Comparison of ENCODE assay signal across 8 cellular contexts in genomic region chr13:28494861-28495585, GRCh38. TPM values are rescaled to one million over a fixed set of nuclear protein-coding genes. Genes with fewer than 3 reads are reported as not detected.
DNase-seq lines count a peak whose midpoint lies in the region; ATAC-seq, FAIRE-seq and TF ChIP-seq lines count a peak whose summit lies in the region.

FLT1 (minus strand) TSS chr13:28495128; CDS start chr13:28494843, 285 bp downstream.

- peak; percentile 61 for ATAC-seq in stimulated activated naive CD8-positive, alpha-beta T cell treated with anti-CD3 and anti-CD28 coated beads, Interleukin-15, amount 100 ng/mL, for 72 hours

- no peak; a peak in 1 of 4 replicates for TF ChIP-seq CTCF in H1 (IDR thresholded peaks at IDR 0.05; ENCODE audit: control extremely low read depth in 1 of 3, insufficient read depth in 1 of 3, low read depth in 1 of 3, low read length in 3 of 3)

- no peak within 1 kb of the TSS; the same call in 1 of the 2 replicates for H3K27ac ChIP-seq in H1 (ENCODE audit: low read depth, low read length)
- H3K27ac ChIP-seq in mesodermal cell (ENCODE audit: low read depth, low read length, severe bottlenecking): peak within 1 kb of the TSS; percentile 60

- peak within 1 kb of the TSS; percentile 58; the same call in 1 of the 2 replicates for H4K8ac ChIP-seq in H1 (ENCODE audit: extremely low read depth, insufficient read depth, low read length)

- H3K27me3 Mint-ChIP-seq in T-helper 1 cell treated with Interleukin-12 subunit alpha and Interleukin-12 subunit beta and Interleukin-4 antibody, amounts not matched to agents 30 μg/mL and 1 μg/mL, for 36 hours (ENCODE audit: low read depth): peaks cover 55% of the 10 kb centered on the region
- H3K27me3 Mint-ChIP-seq in stimulated activated naive CD8-positive, alpha-beta T cell treated with anti-CD3 and anti-CD28 coated beads, Interleukin-15, amount 100 ng/mL, for 72 hours: peaks cover 47% of the 10 kb centered on the region

- peak in 1 of 2 experiments; percentile 20; a peak in 1 of 4 replicates for TF ChIP-seq RAD21 in H1 (IDR thresholded peaks at IDR 0.05 in 1 of 2, conservative IDR thresholded peaks at IDR 0.05 in 1 of 2; ENCODE audit: low read depth in 2 of 2, low read length in 2 of 2)

- H3K4me3 Mint-ChIP-seq in T-helper 1 cell treated with Interleukin-12 subunit alpha and Interleukin-12 subunit beta and Interleukin-4 antibody, amounts not matched to agents 30 μg/mL and 1 μg/mL, for 36 hours: peak within 1 kb of the TSS; percentile 72
- H3K4me3 Mint-ChIP-seq in stimulated activated naive CD8-positive, alpha-beta T cell treated with anti-CD3 and anti-CD28 coated beads, Interleukin-15, amount 100 ng/mL, for 72 hours: peak within 1 kb of the TSS; percentile 78 to 85

- H3K4me3 ChIP-seq in H1 (ENCODE audit: extremely low read depth in 1 of 4, insufficient read depth in 2 of 4, low read depth in 3 of 4, low read length in 4 of 4) (peak within 1 kb of the TSS; percentile 65 to 94 (median 74)), mesodermal cell (ENCODE audit: extremely low read depth, insufficient read depth, low read length, poor library complexity, severe bottlenecking) (peak within 1 kb of the TSS; percentile 96)

- H3K9ac ChIP-seq in H1 (replicated peaks in 1 of 4; ENCODE audit: extremely low read depth in 1 of 4, low read depth in 3 of 4, low read length in 3 of 4): peak within 1 kb of the TSS; percentile 19 to 89 (median 44); a peak in 6 of 7 replicates

- no peaks in the 10 kb centered on the region for H3K9me3 ChIP-seq in H1 (ENCODE audit: insufficient read depth in 2 of 2, low read depth in 1 of 2, low read length in 1 of 2)
- no peaks in the 10 kb centered on the region for H3K9me3 ChIP-seq in mesodermal cell (ENCODE audit: control insufficient read depth, low read length)

- peaks cover 3% of the 10 kb centered on the region for H3K36me3 Mint-ChIP-seq in T-helper 1 cell treated with Interleukin-12 subunit alpha and Interleukin-12 subunit beta and Interleukin-4 antibody, amounts not matched to agents 30 μg/mL and 1 μg/mL, for 36 hours (ENCODE audit: low read depth)

- POLR2A ChIA-PET in H1 (lab: Charles Lee; ENCODE audit: partially characterized antibody): interaction anchor here (0.6 to 2.1 kb wide), 15 partner anchors 8 to 1042 kb away, joined by 3 to 7 read pairs (median 3); partner anchors contain the start of gene POMP

- 3% methylated on average over 23 of the region's 84 CpGs; no CpG with 5 or more reads in 1 of the 2 experiments for WGBS in H1 (ENCODE audit: extremely low coverage in 1 of 2, insufficient coverage in 1 of 2, insufficient read length in 1 of 2, insufficient replicate concordance in 2 of 2, low coverage in 1 of 2, low lambda C conversion rate in 2 of 2, missing lambda C conversion rate in 1 of 2), 2 experiments
- WGBS in mesodermal cell (ENCODE audit: insufficient coverage in 2 of 2), 2 experiments: 0% methylated on average over 45 to 74 of the region's 84 CpGs

- H3K4me2 ChIP-seq in H1 (ENCODE audit: insufficient read depth in 1 of 2, low read depth in 2 of 2, low read length in 2 of 2): peak within 1 kb of the TSS; percentile 88 to 91

- DNase-seq in NCI-H345 (lab: John Stamatoyannopoulos, UW) (peak; percentile 14), NCI-H345 treated with DMSO at 0.1 percent for 48 hours (lab: John Stamatoyannopoulos, UW; ENCODE audit: unreplicated experiment) (no peak), H1 (ENCODE audit: low read depth in 1 of 2, low spot score in 2 of 2) (peak; percentile 39 to 87), NCI-H2081 (lab: John Stamatoyannopoulos, UW) (no peak), ACHN (no peak)
- DNase-seq in stimulated activated naive CD8-positive, alpha-beta T cell treated with anti-CD3 and anti-CD28 coated beads, Interleukin-15, amount 100 ng/mL, for 72 hours: peak; percentile 44 to 49

- peaks cover 0 to 15% (median 11%) of the 10 kb centered on the region in 4 experiments; a peak in 5 of 7 replicates for H3K27me3 ChIP-seq in H1 (replicated peaks in 1 of 4; ENCODE audit: control insufficient read depth in 3 of 4, extremely low read depth in 1 of 4, insufficient read depth in 3 of 4, low read length in 3 of 4)

- peaks cover 14% of the 10 kb centered on the region for H3K23me2 ChIP-seq in H1 (ENCODE audit: low read depth, low read length)

- no peak within 1 kb of the TSS for H2BK15ac ChIP-seq in H1 (ENCODE audit: low read length)

- no peak within 1 kb of the TSS for H3K14ac ChIP-seq in H1 (ENCODE audit: insufficient read length)

- no peak within 1 kb of the TSS for H3K4ac ChIP-seq in H1 (replicated peaks; ENCODE audit: insufficient read length, low read depth, low read length)

- H4K20me1 ChIP-seq in H1 (replicated peaks in 1 of 2; ENCODE audit: control insufficient read depth in 1 of 2, insufficient read depth in 2 of 2, low read length in 2 of 2): peaks cover 6 to 15% of the 10 kb centered on the region in 2 experiments

- H3K4me1 Mint-ChIP-seq in T-helper 1 cell treated with Interleukin-12 subunit alpha and Interleukin-12 subunit beta and Interleukin-4 antibody, amounts not matched to agents 30 μg/mL and 1 μg/mL, for 36 hours (ENCODE audit: low read depth): peaks cover 20% of the 10 kb centered on the region
- peaks cover 24% of the 10 kb centered on the region for H3K4me1 Mint-ChIP-seq in stimulated activated naive CD8-positive, alpha-beta T cell treated with anti-CD3 and anti-CD28 coated beads, Interleukin-15, amount 100 ng/mL, for 72 hours

- CTCF ChIA-PET in H1 (lab: Charles Lee; ENCODE audit: partially characterized antibody): interaction anchor here (0.8 to 1.4 kb wide), 4 partner anchors 10 to 170 kb away, joined by 3 to 4 read pairs (median 3); no protein-coding TSS in a partner anchor

- H2AK5ac ChIP-seq in H1 (ENCODE audit: low read depth, low read length): no peak within 1 kb of the TSS

- TF ChIP-seq EP300 in H1 (IDR thresholded peaks at IDR 0.05; ENCODE audit: borderline replicate concordance in 1 of 2, low read depth in 2 of 2, low read length in 2 of 2): no peak

- peak within 1 kb of the TSS; percentile 29 for H3K18ac ChIP-seq in H1 (ENCODE audit: extremely low read depth, low read length)

- FAIRE-seq in H1 (lab: Jason Lieb, UNC): no peak

- no peak within 1 kb of the TSS for H3K23ac ChIP-seq in H1 (ENCODE audit: insufficient read length)

- H4K91ac ChIP-seq in H1 (replicated peaks; ENCODE audit: insufficient read length, low read length): no peak within 1 kb of the TSS

- H2BK5ac ChIP-seq in H1 (ENCODE audit: low read depth, low read length): peak within 1 kb of the TSS; percentile 38; the same call in 1 of the 2 replicates

- H3K79me2 ChIP-seq in H1 (ENCODE audit: control insufficient read depth in 1 of 2, insufficient read depth in 2 of 2, low read length in 2 of 2): peaks cover 21 to 55% of the 10 kb centered on the region in 2 experiments

- H3K56ac ChIP-seq in H1 (replicated peaks; ENCODE audit: insufficient read length, low read depth, low read length): no peak within 1 kb of the TSS

- no peak within 1 kb of the TSS for H4K5ac ChIP-seq in H1 (ENCODE audit: insufficient read length, low read depth, low read length)

- H3K36me3 ChIP-seq in H1 (ENCODE audit: control insufficient read depth in 2 of 4, insufficient read depth in 4 of 4, low read length in 3 of 4): peaks cover 0 to 2% (median 0%) of the 10 kb centered on the region in 4 experiments; a peak in 1 of 8 replicates
- H3K36me3 ChIP-seq in mesodermal cell (ENCODE audit: control insufficient read depth, insufficient read depth, low read length): peaks cover 17% of the 10 kb centered on the region

- peaks cover 7 to 12% (median 12%) of the 10 kb centered on the region in 4 experiments; a peak in 6 of 7 replicates for H3K4me1 ChIP-seq in H1 (replicated peaks in 1 of 4; ENCODE audit: control insufficient read depth in 3 of 4, insufficient read depth in 4 of 4, low read length in 3 of 4)
- H3K4me1 ChIP-seq in mesodermal cell (ENCODE audit: control insufficient read depth, insufficient read depth, low read length, poor library complexity, severe bottlenecking): peaks cover 46% of the 10 kb centered on the region

- peak in 1 of 2 experiments; percentile 78; a peak in 2 of 3 replicates for TF ChIP-seq POLR2A in H1 (IDR thresholded peaks at IDR 0.05; ENCODE audit: control extremely low read depth in 1 of 2, low read depth in 2 of 2, low read length in 2 of 2)

- in situ Hi-C loops in ACHN (cut with HindIII; ENCODE audit: low pct_ligation_motif_present, low pct_unique_long_range_greater_than_20kb, low sequenced_read_pairs): no loop called here

- H3K79me1 ChIP-seq in H1 (ENCODE audit: low read depth, low read length): 0 out of 2 replicates have a peak, but pooled peaks cover 3% of the 10 kb centered on the region

- 0 out of 2 replicates have a peak within 1 kb of the TSS, but pooled peaks have one; percentile 62 for H2BK20ac ChIP-seq in H1 (ENCODE audit: low read length)

- no peak within 1 kb of the TSS for H3K27ac Mint-ChIP-seq in T-helper 1 cell treated with Interleukin-12 subunit alpha and Interleukin-12 subunit beta and Interleukin-4 antibody, amounts not matched to agents 30 μg/mL and 1 μg/mL, for 36 hours
- no peak within 1 kb of the TSS for H3K27ac Mint-ChIP-seq in stimulated activated naive CD8-positive, alpha-beta T cell treated with anti-CD3 and anti-CD28 coated beads, Interleukin-15, amount 100 ng/mL, for 72 hours

- H2BK12ac ChIP-seq in H1 (ENCODE audit: low read depth, low read length): peak within 1 kb of the TSS; percentile 31; the same call in 1 of the 2 replicates

- H3K9me3 Mint-ChIP-seq in T-helper 1 cell treated with Interleukin-12 subunit alpha and Interleukin-12 subunit beta and Interleukin-4 antibody, amounts not matched to agents 30 μg/mL and 1 μg/mL, for 36 hours: no peaks in the 10 kb centered on the region
- no peaks in the 10 kb centered on the region for H3K9me3 Mint-ChIP-seq in stimulated activated naive CD8-positive, alpha-beta T cell treated with anti-CD3 and anti-CD28 coated beads, Interleukin-15, amount 100 ng/mL, for 72 hours

- H2BK120ac ChIP-seq in H1 (replicated peaks; ENCODE audit: low read depth, low read length): no peak within 1 kb of the TSS

- H2AFZ ChIP-seq in H1 (ENCODE audit: low read length): 0 out of 2 replicates have a peak within 1 kb of the TSS, but pooled peaks have one; percentile 7

TF ChIP-seq in H1, 55 proteins besides CTCF, POLR2A, EP300 and RAD21 (continues in another document):
- peak; percentile 77 for TF ChIP-seq ASH2L (IDR thresholded peaks at IDR 0.05; ENCODE audit: low read length)
- TF ChIP-seq SRF (IDR thresholded peaks at IDR 0.05; ENCODE audit: low read depth, low read length): no peak
- no peak for TF ChIP-seq CHD2 (IDR thresholded peaks at IDR 0.05; ENCODE audit: low read length)

RNA-seq across cellular contexts. Expression of gene FLT1, which starts in this region (rescaled TPM):
- total RNA-seq in H1 (2021; fragmentation: NEBNext Ultra II Directional; extraction: Animal tissue kit (Norgen Biotek cat#: 25700)): 82.1 and 90.2 TPM in 2 replicates
- polyA plus RNA-seq in H1 (2011; rRNA removed): 19.7 and 25.3 TPM in 2 replicates
- 23.1 TPM for polyA plus RNA-seq in H1 (2011; cell fraction: cytosol; rRNA removed)
- polyA plus RNA-seq in H1 (2011; cell fraction: nucleus; rRNA removed): 64.4 TPM
- 31.7 to 56.7 TPM (median 41.7 TPM) in 4 replicates for polyA plus RNA-seq in H1 (2012, experiment 1 of 2)
- 3.4 TPM for polyA plus RNA-seq in H1 (2012, experiment 2 of 2)
- polyA plus RNA-seq in H1 (2013, experiment 1 of 2): 79.6 TPM
- 76.6 TPM for polyA plus RNA-seq in H1 (2013, experiment 2 of 2)
- polyA minus RNA-seq in H1 (2011; rRNA and poly(A)+ RNA removed): 73.4 and 80.6 TPM in 2 replicates
- polyA minus RNA-seq in H1 (2011; cell fraction: cytosol; rRNA and poly(A)+ RNA removed): 41.2 TPM
- 70.9 TPM for polyA minus RNA-seq in H1 (2011; cell fraction: nucleus; rRNA and poly(A)+ RNA removed)
- polyA plus RNA-seq in mesodermal cell (2013, experiment 1 of 2): 534 TPM
- polyA plus RNA-seq in mesodermal cell (2013, experiment 2 of 2): 463 TPM

Comparison
In these comparisons a context has a peak if more than half of its experiments do, and no peak if none do; other contexts are left out.
1. DNase-seq: peak in NCI-H345 (single experiment), H1 (2 of 2) and stimulated activated naive CD8-positive, alpha-beta T cell treated with anti-CD3 and anti-CD28 coated beads, Interleukin-15, amount 100 ng/mL, for 72 hours (2 of 2); none in NCI-H345 treated with DMSO at 0.1 percent for 48 hours (single experiment), NCI-H2081 (0 of 2) and ACHN (single experiment).